Comparison of ENCODE assay signal across 1 cellular context in the genomic region with DNA sequence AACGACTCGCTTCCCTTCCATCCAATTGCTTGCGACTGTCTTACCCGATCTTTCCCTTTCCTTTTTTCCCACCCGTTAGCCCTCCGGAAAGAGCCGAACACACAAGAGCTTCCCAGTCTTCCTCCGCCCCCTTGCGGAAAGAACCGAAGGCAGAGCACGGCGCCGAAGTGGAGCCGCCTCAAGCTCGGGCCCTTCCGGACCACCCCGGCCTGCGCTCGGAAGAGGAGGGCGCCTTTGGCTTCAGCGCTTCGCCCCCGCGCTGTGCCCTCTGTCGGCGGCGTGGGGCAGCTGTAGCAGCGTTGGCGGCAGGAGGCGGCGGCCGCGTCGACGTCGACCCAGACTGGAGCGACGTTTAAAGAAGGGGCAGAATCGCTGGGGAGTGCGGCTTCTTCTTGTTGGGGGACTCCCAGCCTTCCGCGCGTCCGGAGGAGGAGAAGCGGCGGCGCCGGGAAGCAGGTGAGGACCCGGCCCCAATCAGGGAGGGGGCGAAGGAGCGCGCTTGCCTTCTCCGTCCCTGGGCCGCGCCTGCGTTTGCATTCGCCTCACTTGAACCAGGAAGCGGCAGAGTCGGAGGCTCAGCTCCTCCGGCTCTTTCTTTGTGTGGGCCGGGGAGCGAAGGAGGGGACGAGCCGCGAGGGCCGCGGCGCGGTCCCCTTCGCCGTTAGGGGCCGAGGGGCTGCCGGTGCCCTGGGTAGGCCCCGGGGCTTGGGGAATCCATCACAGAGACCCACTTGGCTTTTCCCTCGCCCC.
TF ChIP-seq lines count a peak whose summit lies in the region.

A gene with protein sequence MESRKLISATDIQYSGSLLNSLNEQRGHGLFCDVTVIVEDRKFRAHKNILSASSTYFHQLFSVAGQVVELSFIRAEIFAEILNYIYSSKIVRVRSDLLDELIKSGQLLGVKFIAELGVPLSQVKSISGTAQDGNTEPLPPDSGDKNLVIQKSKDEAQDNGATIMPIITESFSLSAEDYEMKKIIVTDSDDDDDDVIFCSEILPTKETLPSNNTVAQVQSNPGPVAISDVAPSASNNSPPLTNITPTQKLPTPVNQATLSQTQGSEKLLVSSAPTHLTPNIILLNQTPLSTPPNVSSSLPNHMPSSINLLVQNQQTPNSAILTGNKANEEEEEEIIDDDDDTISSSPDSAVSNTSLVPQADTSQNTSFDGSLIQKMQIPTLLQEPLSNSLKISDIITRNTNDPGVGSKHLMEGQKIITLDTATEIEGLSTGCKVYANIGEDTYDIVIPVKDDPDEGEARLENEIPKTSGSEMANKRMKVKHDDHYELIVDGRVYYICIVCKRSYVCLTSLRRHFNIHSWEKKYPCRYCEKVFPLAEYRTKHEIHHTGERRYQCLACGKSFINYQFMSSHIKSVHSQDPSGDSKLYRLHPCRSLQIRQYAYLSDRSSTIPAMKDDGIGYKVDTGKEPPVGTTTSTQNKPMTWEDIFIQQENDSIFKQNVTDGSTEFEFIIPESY (plus strand): TSS at position 291 of the 750 bp plus-strand sequence. CDS start 2,604 bp downstream, outside the sequence.

TF ChIP-seq in HepG2, 621 proteins besides CTCF, POLR2A, EP300 and RAD21 (continued from another document and continues in another):
- TF ChIP-seq, protein P1, sequence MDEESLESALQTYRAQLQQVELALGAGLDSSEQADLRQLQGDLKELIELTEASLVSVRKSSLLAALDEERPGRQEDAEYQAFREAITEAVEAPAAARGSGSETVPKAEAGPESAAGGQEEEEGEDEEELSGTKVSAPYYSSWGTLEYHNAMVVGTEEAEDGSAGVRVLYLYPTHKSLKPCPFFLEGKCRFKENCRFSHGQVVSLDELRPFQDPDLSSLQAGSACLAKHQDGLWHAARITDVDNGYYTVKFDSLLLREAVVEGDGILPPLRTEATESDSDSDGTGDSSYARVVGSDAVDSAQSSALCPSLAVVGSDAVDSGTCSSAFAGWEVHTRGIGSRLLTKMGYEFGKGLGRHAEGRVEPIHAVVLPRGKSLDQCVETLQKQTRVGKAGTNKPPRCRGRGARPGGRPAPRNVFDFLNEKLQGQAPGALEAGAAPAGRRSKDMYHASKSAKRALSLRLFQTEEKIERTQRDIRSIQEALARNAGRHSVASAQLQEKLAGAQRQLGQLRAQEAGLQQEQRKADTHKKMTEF (CRISPR knock-in tag; IDR thresholded peaks at IDR 0.05) = peak; percentile 67; the same call in 1 of the 2 replicates
- TF ChIP-seq SIX4 (CRISPR knock-in tag; IDR thresholded peaks at IDR 0.05) (no peak), PHF8 (CRISPR knock-in tag; IDR thresholded peaks at IDR 0.05) (peak; percentile 78), KMT2B (CRISPR knock-in tag; IDR thresholded peaks at IDR 0.05) (peak; percentile 77), GLI4 (CRISPR knock-in tag; IDR thresholded peaks at IDR 0.05; ENCODE audit: borderline replicate concordance) (no peak), ZNF510 (CRISPR knock-in tag; IDR thresholded peaks at IDR 0.05; ENCODE audit: low read depth) (0 out of 2 replicates have a peak, but pooled peaks have one; percentile 42), POGK (CRISPR knock-in tag; conservative IDR thresholded peaks at IDR 0.05) (0 out of 2 replicates have a peak, but pooled peaks have one; percentile 35), ZNF562 (CRISPR knock-in tag; IDR thresholded peaks at IDR 0.05; ENCODE audit: borderline replicate concordance) (no peak), SRSF9 (IDR thresholded peaks at IDR 0.05; ENCODE audit: borderline replicate concordance, insufficient read depth, low read depth, low read length, poor library complexity, severe bottlenecking) (no peak), IRF9 (CRISPR knock-in tag; IDR thresholded peaks at IDR 0.05; ENCODE audit: borderline replicate concordance) (no peak), NFYB (CRISPR knock-in tag; IDR thresholded peaks at IDR 0.05) (no peak), TBX2 (CRISPR knock-in tag; IDR thresholded peaks at IDR 0.05; ENCODE audit: borderline replicate concordance) (no peak; the same call in 1 of the 2 replicates)
- TF ChIP-seq, protein P2, sequence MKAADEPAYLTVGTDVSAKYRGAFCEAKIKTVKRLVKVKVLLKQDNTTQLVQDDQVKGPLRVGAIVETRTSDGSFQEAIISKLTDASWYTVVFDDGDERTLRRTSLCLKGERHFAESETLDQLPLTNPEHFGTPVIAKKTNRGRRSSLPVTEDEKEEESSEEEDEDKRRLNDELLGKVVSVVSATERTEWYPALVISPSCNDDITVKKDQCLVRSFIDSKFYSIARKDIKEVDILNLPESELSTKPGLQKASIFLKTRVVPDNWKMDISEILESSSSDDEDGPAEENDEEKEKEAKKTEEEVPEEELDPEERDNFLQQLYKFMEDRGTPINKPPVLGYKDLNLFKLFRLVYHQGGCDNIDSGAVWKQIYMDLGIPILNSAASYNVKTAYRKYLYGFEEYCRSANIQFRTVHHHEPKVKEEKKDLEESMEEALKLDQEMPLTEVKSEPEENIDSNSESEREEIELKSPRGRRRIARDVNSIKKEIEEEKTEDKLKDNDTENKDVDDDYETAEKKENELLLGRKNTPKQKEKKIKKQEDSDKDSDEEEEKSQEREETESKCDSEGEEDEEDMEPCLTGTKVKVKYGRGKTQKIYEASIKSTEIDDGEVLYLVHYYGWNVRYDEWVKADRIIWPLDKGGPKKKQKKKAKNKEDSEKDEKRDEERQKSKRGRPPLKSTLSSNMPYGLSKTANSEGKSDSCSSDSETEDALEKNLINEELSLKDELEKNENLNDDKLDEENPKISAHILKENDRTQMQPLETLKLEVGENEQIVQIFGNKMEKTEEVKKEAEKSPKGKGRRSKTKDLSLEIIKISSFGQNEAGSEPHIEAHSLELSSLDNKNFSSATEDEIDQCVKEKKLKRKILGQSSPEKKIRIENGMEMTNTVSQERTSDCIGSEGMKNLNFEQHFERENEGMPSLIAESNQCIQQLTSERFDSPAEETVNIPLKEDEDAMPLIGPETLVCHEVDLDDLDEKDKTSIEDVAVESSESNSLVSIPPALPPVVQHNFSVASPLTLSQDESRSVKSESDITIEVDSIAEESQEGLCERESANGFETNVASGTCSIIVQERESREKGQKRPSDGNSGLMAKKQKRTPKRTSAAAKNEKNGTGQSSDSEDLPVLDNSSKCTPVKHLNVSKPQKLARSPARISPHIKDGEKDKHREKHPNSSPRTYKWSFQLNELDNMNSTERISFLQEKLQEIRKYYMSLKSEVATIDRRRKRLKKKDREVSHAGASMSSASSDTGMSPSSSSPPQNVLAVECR (CRISPR knock-in tag; IDR thresholded peaks at IDR 0.05; ENCODE audit: borderline replicate concordance) = peak; percentile 51; the same call in 1 of the 2 replicates
- TF ChIP-seq, protein P3, sequence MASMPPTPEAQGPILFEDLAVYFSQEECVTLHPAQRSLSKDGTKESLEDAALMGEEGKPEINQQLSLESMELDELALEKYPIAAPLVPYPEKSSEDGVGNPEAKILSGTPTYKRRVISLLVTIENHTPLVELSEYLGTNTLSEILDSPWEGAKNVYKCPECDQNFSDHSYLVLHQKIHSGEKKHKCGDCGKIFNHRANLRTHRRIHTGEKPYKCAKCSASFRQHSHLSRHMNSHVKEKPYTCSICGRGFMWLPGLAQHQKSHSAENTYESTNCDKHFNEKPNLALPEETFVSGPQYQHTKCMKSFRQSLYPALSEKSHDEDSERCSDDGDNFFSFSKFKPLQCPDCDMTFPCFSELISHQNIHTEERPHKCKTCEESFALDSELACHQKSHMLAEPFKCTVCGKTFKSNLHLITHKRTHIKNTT (CRISPR knock-in tag; IDR thresholded peaks at IDR 0.05) = no peak
- TF ChIP-seq, protein P4, sequence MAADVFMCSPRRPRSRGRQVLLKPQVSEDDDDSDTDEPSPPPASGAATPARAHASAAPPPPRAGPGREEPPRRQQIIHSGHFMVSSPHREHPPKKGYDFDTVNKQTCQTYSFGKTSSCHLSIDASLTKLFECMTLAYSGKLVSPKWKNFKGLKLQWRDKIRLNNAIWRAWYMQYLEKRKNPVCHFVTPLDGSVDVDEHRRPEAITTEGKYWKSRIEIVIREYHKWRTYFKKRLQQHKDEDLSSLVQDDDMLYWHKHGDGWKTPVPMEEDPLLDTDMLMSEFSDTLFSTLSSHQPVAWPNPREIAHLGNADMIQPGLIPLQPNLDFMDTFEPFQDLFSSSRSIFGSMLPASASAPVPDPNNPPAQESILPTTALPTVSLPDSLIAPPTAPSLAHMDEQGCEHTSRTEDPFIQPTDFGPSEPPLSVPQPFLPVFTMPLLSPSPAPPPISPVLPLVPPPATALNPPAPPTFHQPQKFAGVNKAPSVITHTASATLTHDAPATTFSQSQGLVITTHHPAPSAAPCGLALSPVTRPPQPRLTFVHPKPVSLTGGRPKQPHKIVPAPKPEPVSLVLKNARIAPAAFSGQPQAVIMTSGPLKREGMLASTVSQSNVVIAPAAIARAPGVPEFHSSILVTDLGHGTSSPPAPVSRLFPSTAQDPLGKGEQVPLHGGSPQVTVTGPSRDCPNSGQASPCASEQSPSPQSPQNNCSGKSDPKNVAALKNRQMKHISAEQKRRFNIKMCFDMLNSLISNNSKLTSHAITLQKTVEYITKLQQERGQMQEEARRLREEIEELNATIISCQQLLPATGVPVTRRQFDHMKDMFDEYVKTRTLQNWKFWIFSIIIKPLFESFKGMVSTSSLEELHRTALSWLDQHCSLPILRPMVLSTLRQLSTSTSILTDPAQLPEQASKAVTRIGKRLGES (CRISPR knock-in tag; IDR thresholded peaks at IDR 0.05; ENCODE audit: borderline replicate concordance) = no peak
- TF ChIP-seq, protein P5, sequence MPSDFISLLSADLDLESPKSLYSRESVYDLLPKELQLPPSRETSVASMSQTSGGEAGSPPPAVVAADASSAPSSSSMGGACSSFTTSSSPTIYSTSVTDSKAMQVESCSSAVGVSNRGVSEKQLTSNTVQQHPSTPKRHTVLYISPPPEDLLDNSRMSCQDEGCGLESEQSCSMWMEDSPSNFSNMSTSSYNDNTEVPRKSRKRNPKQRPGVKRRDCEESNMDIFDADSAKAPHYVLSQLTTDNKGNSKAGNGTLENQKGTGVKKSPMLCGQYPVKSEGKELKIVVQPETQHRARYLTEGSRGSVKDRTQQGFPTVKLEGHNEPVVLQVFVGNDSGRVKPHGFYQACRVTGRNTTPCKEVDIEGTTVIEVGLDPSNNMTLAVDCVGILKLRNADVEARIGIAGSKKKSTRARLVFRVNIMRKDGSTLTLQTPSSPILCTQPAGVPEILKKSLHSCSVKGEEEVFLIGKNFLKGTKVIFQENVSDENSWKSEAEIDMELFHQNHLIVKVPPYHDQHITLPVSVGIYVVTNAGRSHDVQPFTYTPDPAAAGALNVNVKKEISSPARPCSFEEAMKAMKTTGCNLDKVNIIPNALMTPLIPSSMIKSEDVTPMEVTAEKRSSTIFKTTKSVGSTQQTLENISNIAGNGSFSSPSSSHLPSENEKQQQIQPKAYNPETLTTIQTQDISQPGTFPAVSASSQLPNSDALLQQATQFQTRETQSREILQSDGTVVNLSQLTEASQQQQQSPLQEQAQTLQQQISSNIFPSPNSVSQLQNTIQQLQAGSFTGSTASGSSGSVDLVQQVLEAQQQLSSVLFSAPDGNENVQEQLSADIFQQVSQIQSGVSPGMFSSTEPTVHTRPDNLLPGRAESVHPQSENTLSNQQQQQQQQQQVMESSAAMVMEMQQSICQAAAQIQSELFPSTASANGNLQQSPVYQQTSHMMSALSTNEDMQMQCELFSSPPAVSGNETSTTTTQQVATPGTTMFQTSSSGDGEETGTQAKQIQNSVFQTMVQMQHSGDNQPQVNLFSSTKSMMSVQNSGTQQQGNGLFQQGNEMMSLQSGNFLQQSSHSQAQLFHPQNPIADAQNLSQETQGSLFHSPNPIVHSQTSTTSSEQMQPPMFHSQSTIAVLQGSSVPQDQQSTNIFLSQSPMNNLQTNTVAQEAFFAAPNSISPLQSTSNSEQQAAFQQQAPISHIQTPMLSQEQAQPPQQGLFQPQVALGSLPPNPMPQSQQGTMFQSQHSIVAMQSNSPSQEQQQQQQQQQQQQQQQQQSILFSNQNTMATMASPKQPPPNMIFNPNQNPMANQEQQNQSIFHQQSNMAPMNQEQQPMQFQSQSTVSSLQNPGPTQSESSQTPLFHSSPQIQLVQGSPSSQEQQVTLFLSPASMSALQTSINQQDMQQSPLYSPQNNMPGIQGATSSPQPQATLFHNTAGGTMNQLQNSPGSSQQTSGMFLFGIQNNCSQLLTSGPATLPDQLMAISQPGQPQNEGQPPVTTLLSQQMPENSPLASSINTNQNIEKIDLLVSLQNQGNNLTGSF (CRISPR knock-in tag; IDR thresholded peaks at IDR 0.05) = no peak
